1 cellular context compared by ENCODE assay signal in the genomic region with DNA sequence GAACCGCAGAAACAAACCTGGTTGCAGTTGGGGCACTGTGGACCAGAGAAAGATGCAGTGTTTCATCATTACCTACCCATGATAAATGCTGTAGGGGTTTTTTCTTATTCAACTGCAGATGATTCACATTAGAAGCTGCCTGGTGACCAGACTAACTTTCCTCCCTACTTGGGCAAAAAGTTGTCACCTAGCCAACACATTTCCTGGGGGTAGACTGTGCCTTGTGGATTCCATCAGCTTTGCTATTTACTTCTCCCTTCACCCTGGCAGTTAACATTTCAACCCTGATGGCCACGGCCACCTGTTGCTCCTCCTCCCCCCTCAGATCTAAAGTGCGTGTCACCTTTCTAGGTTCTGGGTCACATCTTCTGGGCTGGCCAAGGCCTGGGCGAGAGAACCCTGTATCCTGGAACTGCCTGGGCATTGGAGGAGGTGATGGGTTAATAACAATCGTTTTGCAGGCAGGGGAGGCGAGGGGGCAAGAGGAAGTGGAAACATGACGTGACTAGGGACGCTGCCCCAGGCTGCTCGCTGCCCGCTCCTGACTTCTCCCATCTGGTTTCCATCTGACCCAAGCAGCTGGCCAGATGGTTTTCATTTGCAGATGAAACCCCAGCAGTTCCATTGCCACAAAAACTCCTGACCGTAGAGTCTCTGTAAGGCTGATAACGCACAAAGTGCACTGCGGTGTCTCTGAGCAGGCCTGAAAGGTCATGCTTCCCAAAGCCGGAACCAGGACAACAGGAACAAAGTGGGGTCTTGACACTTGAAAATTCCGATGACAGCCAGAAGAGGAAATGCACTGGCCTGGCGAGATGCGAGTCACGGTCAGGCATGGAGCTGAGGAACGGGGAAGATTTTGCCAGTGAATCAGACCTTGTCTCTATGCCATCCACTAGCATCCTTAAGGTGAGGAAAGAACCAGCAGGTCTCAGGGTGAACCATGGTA.
TF ChIP-seq lines count a peak whose summit lies in the region.

No MANE protein-coding gene starts in this region.

TF ChIP-seq in SK-N-SH treated with all-trans-retinoic acid at 6 μM for 48 hours, 23 proteins besides CTCF, POLR2A, EP300 and RAD21 (continued from another document):
- TF ChIP-seq, protein P1, sequence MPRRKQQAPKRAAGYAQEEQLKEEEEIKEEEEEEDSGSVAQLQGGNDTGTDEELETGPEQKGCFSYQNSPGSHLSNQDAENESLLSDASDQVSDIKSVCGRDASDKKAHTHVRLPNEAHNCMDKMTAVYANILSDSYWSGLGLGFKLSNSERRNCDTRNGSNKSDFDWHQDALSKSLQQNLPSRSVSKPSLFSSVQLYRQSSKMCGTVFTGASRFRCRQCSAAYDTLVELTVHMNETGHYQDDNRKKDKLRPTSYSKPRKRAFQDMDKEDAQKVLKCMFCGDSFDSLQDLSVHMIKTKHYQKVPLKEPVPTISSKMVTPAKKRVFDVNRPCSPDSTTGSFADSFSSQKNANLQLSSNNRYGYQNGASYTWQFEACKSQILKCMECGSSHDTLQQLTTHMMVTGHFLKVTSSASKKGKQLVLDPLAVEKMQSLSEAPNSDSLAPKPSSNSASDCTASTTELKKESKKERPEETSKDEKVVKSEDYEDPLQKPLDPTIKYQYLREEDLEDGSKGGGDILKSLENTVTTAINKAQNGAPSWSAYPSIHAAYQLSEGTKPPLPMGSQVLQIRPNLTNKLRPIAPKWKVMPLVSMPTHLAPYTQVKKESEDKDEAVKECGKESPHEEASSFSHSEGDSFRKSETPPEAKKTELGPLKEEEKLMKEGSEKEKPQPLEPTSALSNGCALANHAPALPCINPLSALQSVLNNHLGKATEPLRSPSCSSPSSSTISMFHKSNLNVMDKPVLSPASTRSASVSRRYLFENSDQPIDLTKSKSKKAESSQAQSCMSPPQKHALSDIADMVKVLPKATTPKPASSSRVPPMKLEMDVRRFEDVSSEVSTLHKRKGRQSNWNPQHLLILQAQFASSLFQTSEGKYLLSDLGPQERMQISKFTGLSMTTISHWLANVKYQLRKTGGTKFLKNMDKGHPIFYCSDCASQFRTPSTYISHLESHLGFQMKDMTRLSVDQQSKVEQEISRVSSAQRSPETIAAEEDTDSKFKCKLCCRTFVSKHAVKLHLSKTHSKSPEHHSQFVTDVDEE (CRISPR knock-in tag; IDR thresholded peaks at IDR 0.05) = peak; percentile 59; the same call in 1 of the 2 replicates
- TF ChIP-seq ZFP30 (CRISPR knock-in tag; IDR thresholded peaks at IDR 0.05) = no peak
- TF ChIP-seq ESRRG (CRISPR knock-in tag; IDR thresholded peaks at IDR 0.05) = no peak
- TF ChIP-seq ISL1 (CRISPR knock-in tag; IDR thresholded peaks at IDR 0.05) = no peak; the same call in 1 of the 2 replicates
- peak; percentile 99 for TF ChIP-seq TCF4 (CRISPR knock-in tag; IDR thresholded peaks at IDR 0.05; ENCODE audit: borderline replicate concordance)
- no peak for TF ChIP-seq ARNTL (CRISPR knock-in tag; IDR thresholded peaks at IDR 0.05; ENCODE audit: borderline replicate concordance, low read depth)
- TF ChIP-seq ZNF70 (CRISPR knock-in tag; IDR thresholded peaks at IDR 0.05) = peak; percentile 37; the same call in 1 of the 2 replicates
- TF ChIP-seq, protein P2, sequence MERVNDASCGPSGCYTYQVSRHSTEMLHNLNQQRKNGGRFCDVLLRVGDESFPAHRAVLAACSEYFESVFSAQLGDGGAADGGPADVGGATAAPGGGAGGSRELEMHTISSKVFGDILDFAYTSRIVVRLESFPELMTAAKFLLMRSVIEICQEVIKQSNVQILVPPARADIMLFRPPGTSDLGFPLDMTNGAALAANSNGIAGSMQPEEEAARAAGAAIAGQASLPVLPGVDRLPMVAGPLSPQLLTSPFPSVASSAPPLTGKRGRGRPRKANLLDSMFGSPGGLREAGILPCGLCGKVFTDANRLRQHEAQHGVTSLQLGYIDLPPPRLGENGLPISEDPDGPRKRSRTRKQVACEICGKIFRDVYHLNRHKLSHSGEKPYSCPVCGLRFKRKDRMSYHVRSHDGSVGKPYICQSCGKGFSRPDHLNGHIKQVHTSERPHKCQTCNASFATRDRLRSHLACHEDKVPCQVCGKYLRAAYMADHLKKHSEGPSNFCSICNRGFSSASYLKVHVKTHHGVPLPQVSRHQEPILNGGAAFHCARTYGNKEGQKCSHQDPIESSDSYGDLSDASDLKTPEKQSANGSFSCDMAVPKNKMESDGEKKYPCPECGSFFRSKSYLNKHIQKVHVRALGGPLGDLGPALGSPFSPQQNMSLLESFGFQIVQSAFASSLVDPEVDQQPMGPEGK (CRISPR knock-in tag; IDR thresholded peaks at IDR 0.05; ENCODE audit: borderline replicate concordance) = no peak
- TF ChIP-seq ZNF565 (CRISPR knock-in tag; conservative IDR thresholded peaks at IDR 0.05; ENCODE audit: low read depth) = 0 out of 2 replicates have a peak, but pooled peaks have one; percentile 49
- peak; percentile 82 for TF ChIP-seq ZNF8 (CRISPR knock-in tag; IDR thresholded peaks at IDR 0.05)
- no peak for TF ChIP-seq ZC3H10 (CRISPR knock-in tag; IDR thresholded peaks at IDR 0.05)
- TF ChIP-seq, protein P3, sequence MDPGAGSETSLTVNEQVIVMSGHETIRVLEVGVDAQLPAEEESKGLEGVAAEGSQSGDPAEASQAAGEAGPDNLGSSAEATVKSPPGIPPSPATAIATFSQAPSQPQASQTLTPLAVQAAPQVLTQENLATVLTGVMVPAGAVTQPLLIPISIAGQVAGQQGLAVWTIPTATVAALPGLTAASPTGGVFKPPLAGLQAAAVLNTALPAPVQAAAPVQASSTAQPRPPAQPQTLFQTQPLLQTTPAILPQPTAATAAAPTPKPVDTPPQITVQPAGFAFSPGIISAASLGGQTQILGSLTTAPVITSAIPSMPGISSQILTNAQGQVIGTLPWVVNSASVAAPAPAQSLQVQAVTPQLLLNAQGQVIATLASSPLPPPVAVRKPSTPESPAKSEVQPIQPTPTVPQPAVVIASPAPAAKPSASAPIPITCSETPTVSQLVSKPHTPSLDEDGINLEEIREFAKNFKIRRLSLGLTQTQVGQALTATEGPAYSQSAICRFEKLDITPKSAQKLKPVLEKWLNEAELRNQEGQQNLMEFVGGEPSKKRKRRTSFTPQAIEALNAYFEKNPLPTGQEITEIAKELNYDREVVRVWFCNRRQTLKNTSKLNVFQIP (CRISPR knock-in tag; IDR thresholded peaks at IDR 0.05; ENCODE audit: borderline replicate concordance, low read depth) = no peak
- TF ChIP-seq, protein P4, sequence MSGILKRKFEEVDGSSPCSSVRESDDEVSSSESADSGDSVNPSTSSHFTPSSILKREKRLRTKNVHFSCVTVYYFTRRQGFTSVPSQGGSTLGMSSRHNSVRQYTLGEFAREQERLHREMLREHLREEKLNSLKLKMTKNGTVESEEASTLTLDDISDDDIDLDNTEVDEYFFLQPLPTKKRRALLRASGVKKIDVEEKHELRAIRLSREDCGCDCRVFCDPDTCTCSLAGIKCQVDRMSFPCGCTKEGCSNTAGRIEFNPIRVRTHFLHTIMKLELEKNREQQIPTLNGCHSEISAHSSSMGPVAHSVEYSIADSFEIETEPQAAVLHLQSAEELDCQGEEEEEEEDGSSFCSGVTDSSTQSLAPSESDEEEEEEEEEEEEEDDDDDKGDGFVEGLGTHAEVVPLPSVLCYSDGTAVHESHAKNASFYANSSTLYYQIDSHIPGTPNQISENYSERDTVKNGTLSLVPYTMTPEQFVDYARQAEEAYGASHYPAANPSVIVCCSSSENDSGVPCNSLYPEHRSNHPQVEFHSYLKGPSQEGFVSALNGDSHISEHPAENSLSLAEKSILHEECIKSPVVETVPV (CRISPR knock-in tag; IDR thresholded peaks at IDR 0.05) = no peak
- TF ChIP-seq, protein P5, sequence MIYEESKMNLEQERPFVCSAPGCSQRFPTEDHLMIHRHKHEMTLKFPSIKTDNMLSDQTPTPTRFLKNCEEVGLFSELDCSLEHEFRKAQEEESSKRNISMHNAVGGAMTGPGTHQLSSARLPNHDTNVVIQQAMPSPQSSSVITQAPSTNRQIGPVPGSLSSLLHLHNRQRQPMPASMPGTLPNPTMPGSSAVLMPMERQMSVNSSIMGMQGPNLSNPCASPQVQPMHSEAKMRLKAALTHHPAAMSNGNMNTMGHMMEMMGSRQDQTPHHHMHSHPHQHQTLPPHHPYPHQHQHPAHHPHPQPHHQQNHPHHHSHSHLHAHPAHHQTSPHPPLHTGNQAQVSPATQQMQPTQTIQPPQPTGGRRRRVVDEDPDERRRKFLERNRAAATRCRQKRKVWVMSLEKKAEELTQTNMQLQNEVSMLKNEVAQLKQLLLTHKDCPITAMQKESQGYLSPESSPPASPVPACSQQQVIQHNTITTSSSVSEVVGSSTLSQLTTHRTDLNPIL (CRISPR knock-in tag; IDR thresholded peaks at IDR 0.05; ENCODE audit: low read depth) = no peak
- no peak for TF ChIP-seq CSDC2 (CRISPR knock-in tag; IDR thresholded peaks at IDR 0.05)
- TF ChIP-seq SNAI2 (CRISPR knock-in tag; IDR thresholded peaks at IDR 0.05) = peak; percentile 71; the same call in 1 of the 2 replicates
- no peak for TF ChIP-seq GLIS3 (CRISPR knock-in tag; IDR thresholded peaks at IDR 0.05)
